2 cellular contexts compared by ENCODE assay signal in the genomic region with DNA sequence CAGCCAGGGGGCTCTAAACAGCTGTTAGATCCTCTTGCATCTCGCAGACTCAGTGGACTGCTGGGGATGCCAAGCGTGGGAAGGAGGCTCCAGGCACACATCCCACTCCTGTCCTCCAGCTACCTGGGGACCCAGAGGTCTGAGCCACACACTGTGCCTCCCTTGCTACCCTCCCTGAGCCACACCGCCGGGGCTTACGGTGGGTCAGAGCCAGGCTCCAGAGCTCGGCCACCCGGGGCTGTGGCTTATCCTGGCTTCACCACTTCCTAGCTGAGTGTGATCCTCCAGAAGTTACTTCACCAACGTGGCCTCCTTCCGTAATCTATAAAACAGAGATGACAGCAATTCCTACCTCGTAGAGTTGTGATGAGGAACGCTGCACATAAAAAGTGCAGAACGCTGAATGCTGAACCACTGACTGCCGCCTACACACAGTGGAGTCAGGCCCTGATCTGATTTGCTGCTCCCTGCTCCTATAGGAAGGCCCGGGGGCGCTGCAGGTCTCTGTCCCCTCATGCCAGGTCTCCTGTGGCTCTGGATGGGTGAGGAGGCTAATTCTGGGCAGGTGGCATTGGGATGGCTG.
TF ChIP-seq lines count a peak whose summit lies in the region.

No MANE protein-coding gene starts in this region.

TF ChIP-seq in HEK293, 187 proteins besides CTCF, POLR2A, EP300 and RAD21 (continued from another document):
- no peak for TF ChIP-seq ZNF513 (tag by site-specific recombination; IDR thresholded peaks at IDR 0.05)
- TF ChIP-seq GLIS1 (tag by site-specific recombination; IDR thresholded peaks at IDR 0.05) = no peak
- TF ChIP-seq ZNF529 (tag by site-specific recombination; IDR thresholded peaks at IDR 0.05; ENCODE audit: insufficient replicate concordance) = no peak
- TF ChIP-seq ZNF394 (tag by site-specific recombination; IDR thresholded peaks at IDR 0.05; ENCODE audit: borderline replicate concordance) = no peak
- TF ChIP-seq ZNF48 (tag by site-specific recombination; IDR thresholded peaks at IDR 0.05) = no peak
- no peak for TF ChIP-seq ZNF629 (tag by site-specific recombination; IDR thresholded peaks at IDR 0.05)
- TF ChIP-seq, protein P1, sequence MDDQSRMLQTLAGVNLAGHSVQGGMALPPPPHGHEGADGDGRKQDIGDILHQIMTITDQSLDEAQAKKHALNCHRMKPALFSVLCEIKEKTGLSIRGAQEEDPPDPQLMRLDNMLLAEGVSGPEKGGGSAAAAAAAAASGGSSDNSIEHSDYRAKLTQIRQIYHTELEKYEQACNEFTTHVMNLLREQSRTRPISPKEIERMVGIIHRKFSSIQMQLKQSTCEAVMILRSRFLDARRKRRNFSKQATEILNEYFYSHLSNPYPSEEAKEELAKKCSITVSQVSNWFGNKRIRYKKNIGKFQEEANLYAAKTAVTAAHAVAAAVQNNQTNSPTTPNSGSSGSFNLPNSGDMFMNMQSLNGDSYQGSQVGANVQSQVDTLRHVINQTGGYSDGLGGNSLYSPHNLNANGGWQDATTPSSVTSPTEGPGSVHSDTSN (CRISPR knock-in tag; IDR thresholded peaks at IDR 0.05) = no peak
- no peak for TF ChIP-seq BCL11A (tag by site-specific recombination; IDR thresholded peaks at IDR 0.05; ENCODE audit: low read depth)
- TF ChIP-seq ZNF169 (tag by site-specific recombination; IDR thresholded peaks at IDR 0.05) = no peak
- TF ChIP-seq GLI2 (tag by site-specific recombination; IDR thresholded peaks at IDR 0.05; ENCODE audit: borderline replicate concordance, low read depth) = no peak
- no peak for TF ChIP-seq ZNF335 (tag by site-specific recombination; conservative IDR thresholded peaks at IDR 0.05)
- TF ChIP-seq REPIN1 (tag by site-specific recombination; IDR thresholded peaks at IDR 0.05; ENCODE audit: low read depth) = no peak
- TF ChIP-seq, protein P2, sequence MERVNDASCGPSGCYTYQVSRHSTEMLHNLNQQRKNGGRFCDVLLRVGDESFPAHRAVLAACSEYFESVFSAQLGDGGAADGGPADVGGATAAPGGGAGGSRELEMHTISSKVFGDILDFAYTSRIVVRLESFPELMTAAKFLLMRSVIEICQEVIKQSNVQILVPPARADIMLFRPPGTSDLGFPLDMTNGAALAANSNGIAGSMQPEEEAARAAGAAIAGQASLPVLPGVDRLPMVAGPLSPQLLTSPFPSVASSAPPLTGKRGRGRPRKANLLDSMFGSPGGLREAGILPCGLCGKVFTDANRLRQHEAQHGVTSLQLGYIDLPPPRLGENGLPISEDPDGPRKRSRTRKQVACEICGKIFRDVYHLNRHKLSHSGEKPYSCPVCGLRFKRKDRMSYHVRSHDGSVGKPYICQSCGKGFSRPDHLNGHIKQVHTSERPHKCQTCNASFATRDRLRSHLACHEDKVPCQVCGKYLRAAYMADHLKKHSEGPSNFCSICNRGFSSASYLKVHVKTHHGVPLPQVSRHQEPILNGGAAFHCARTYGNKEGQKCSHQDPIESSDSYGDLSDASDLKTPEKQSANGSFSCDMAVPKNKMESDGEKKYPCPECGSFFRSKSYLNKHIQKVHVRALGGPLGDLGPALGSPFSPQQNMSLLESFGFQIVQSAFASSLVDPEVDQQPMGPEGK (tag by site-specific recombination; IDR thresholded peaks at IDR 0.05) = no peak
- TF ChIP-seq, protein P3, sequence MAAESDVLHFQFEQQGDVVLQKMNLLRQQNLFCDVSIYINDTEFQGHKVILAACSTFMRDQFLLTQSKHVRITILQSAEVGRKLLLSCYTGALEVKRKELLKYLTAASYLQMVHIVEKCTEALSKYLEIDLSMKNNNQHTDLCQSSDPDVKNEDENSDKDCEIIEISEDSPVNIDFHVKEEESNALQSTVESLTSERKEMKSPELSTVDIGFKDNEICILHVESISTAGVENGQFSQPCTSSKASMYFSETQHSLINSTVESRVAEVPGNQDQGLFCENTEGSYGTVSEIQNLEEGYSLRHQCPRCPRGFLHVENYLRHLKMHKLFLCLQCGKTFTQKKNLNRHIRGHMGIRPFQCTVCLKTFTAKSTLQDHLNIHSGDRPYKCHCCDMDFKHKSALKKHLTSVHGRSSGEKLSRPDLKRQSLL (tag by site-specific recombination; IDR thresholded peaks at IDR 0.05) = no peak
- TF ChIP-seq ZNF558 (tag by site-specific recombination; IDR thresholded peaks at IDR 0.05) = no peak
- TF ChIP-seq HOXC10 (CRISPR knock-in tag; IDR thresholded peaks at IDR 0.05) = no peak
- TF ChIP-seq ZNF148 (tag by site-specific recombination; IDR thresholded peaks at IDR 0.05; ENCODE audit: borderline replicate concordance) = no peak

TF ChIP-seq in WTC11, 78 proteins besides CTCF, POLR2A, EP300 and RAD21 (continued from another document):
- TF ChIP-seq, protein P4, sequence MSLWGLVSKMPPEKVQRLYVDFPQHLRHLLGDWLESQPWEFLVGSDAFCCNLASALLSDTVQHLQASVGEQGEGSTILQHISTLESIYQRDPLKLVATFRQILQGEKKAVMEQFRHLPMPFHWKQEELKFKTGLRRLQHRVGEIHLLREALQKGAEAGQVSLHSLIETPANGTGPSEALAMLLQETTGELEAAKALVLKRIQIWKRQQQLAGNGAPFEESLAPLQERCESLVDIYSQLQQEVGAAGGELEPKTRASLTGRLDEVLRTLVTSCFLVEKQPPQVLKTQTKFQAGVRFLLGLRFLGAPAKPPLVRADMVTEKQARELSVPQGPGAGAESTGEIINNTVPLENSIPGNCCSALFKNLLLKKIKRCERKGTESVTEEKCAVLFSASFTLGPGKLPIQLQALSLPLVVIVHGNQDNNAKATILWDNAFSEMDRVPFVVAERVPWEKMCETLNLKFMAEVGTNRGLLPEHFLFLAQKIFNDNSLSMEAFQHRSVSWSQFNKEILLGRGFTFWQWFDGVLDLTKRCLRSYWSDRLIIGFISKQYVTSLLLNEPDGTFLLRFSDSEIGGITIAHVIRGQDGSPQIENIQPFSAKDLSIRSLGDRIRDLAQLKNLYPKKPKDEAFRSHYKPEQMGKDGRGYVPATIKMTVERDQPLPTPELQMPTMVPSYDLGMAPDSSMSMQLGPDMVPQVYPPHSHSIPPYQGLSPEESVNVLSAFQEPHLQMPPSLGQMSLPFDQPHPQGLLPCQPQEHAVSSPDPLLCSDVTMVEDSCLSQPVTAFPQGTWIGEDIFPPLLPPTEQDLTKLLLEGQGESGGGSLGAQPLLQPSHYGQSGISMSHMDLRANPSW (CRISPR knock-in tag; conservative IDR thresholded peaks at IDR 0.05; ENCODE audit: low read depth) = no peak
- TF ChIP-seq HMGA2 (CRISPR knock-in tag; IDR thresholded peaks at IDR 0.05) (no peak), MYBL2 (CRISPR knock-in tag; IDR thresholded peaks at IDR 0.05) (no peak), ZNF416 (CRISPR knock-in tag; IDR thresholded peaks at IDR 0.05) (no peak), USF2 (CRISPR knock-in tag; IDR thresholded peaks at IDR 0.05) (no peak), ZSCAN18 (CRISPR knock-in tag; IDR thresholded peaks at IDR 0.05) (no peak), SP1 (CRISPR knock-in tag; conservative IDR thresholded peaks at IDR 0.05) (no peak), FOXK1 (CRISPR knock-in tag; IDR thresholded peaks at IDR 0.05) (no peak)
- TF ChIP-seq, protein P5, sequence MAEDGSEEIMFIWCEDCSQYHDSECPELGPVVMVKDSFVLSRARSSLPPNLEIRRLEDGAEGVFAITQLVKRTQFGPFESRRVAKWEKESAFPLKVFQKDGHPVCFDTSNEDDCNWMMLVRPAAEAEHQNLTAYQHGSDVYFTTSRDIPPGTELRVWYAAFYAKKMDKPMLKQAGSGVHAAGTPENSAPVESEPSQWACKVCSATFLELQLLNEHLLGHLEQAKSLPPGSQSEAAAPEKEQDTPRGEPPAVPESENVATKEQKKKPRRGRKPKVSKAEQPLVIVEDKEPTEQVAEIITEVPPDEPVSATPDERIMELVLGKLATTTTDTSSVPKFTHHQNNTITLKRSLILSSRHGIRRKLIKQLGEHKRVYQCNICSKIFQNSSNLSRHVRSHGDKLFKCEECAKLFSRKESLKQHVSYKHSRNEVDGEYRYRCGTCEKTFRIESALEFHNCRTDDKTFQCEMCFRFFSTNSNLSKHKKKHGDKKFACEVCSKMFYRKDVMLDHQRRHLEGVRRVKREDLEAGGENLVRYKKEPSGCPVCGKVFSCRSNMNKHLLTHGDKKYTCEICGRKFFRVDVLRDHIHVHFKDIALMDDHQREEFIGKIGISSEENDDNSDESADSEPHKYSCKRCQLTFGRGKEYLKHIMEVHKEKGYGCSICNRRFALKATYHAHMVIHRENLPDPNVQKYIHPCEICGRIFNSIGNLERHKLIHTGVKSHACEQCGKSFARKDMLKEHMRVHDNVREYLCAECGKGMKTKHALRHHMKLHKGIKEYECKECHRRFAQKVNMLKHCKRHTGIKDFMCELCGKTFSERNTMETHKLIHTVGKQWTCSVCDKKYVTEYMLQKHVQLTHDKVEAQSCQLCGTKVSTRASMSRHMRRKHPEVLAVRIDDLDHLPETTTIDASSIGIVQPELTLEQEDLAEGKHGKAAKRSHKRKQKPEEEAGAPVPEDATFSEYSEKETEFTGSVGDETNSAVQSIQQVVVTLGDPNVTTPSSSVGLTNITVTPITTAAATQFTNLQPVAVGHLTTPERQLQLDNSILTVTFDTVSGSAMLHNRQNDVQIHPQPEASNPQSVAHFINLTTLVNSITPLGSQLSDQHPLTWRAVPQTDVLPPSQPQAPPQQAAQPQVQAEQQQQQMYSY (CRISPR knock-in tag; IDR thresholded peaks at IDR 0.05) = no peak
- TF ChIP-seq, protein P6, sequence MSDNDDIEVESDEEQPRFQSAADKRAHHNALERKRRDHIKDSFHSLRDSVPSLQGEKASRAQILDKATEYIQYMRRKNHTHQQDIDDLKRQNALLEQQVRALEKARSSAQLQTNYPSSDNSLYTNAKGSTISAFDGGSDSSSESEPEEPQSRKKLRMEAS (CRISPR knock-in tag; IDR thresholded peaks at IDR 0.05) = no peak
- TF ChIP-seq, protein P7, sequence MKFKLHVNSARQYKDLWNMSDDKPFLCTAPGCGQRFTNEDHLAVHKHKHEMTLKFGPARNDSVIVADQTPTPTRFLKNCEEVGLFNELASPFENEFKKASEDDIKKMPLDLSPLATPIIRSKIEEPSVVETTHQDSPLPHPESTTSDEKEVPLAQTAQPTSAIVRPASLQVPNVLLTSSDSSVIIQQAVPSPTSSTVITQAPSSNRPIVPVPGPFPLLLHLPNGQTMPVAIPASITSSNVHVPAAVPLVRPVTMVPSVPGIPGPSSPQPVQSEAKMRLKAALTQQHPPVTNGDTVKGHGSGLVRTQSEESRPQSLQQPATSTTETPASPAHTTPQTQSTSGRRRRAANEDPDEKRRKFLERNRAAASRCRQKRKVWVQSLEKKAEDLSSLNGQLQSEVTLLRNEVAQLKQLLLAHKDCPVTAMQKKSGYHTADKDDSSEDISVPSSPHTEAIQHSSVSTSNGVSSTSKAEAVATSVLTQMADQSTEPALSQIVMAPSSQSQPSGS (CRISPR knock-in tag; IDR thresholded peaks at IDR 0.05; ENCODE audit: borderline replicate concordance, low read depth) = no peak
- TF ChIP-seq, protein P8, sequence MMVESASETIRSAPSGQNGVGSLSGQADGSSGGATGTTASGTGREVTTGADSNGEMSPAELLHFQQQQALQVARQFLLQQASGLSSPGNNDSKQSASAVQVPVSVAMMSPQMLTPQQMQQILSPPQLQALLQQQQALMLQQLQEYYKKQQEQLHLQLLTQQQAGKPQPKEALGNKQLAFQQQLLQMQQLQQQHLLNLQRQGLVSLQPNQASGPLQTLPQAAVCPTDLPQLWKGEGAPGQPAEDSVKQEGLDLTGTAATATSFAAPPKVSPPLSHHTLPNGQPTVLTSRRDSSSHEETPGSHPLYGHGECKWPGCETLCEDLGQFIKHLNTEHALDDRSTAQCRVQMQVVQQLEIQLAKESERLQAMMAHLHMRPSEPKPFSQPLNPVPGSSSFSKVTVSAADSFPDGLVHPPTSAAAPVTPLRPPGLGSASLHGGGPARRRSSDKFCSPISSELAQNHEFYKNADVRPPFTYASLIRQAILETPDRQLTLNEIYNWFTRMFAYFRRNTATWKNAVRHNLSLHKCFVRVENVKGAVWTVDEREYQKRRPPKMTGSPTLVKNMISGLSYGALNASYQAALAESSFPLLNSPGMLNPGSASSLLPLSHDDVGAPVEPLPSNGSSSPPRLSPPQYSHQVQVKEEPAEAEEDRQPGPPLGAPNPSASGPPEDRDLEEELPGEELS (CRISPR knock-in tag; IDR thresholded peaks at IDR 0.05) = no peak
- TF ChIP-seq, protein P9, sequence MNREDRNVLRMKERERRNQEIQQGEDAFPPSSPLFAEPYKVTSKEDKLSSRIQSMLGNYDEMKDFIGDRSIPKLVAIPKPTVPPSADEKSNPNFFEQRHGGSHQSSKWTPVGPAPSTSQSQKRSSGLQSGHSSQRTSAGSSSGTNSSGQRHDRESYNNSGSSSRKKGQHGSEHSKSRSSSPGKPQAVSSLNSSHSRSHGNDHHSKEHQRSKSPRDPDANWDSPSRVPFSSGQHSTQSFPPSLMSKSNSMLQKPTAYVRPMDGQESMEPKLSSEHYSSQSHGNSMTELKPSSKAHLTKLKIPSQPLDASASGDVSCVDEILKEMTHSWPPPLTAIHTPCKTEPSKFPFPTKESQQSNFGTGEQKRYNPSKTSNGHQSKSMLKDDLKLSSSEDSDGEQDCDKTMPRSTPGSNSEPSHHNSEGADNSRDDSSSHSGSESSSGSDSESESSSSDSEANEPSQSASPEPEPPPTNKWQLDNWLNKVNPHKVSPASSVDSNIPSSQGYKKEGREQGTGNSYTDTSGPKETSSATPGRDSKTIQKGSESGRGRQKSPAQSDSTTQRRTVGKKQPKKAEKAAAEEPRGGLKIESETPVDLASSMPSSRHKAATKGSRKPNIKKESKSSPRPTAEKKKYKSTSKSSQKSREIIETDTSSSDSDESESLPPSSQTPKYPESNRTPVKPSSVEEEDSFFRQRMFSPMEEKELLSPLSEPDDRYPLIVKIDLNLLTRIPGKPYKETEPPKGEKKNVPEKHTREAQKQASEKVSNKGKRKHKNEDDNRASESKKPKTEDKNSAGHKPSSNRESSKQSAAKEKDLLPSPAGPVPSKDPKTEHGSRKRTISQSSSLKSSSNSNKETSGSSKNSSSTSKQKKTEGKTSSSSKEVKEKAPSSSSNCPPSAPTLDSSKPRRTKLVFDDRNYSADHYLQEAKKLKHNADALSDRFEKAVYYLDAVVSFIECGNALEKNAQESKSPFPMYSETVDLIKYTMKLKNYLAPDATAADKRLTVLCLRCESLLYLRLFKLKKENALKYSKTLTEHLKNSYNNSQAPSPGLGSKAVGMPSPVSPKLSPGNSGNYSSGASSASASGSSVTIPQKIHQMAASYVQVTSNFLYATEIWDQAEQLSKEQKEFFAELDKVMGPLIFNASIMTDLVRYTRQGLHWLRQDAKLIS (CRISPR knock-in tag; IDR thresholded peaks at IDR 0.05; ENCODE audit: borderline replicate concordance) = no peak
TF ChIP-seq in WTC11: peak in this region for 0.
